Comparison of ENCODE assay signal across 17 cellular contexts in the genomic region with DNA sequence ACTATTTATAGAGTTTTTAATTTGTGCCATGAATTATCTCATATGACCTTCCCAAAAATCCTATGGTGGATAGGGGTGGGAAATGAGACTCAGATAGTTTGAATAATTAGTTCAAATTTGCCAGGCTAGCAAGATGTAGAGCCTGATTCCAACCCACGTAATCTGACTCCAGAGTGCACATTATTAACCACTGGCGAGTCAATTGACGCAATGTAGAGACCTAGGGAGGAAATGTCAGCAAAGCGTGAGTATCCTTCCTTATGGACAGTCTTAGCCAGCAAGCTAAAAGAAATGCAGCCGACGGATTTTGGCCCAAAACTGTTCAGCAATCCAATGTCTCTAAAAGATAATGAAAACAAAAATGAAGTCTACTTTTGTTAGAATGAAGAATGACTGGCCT.
A peak's percentile ranks its signal among the peaks of the same experiment; 100 is the strongest.
DNase-seq lines count a peak whose midpoint lies in the region; ATAC-seq and TF ChIP-seq lines count a peak whose summit lies in the region.
"Had no signal": no experiment of that assay in that cellular context is flagged by ENCODE, and none has a peak within 500 bp of the region (broad histone marks: within the 10 kb centered on the region; RNA-seq: fewer than 3 reads in every experiment).

No MANE protein-coding gene starts in this region.

- H3K9me3 Mint-ChIP-seq in glutamatergic neuron (ENCODE audit: unreplicated experiment), result peaks cover 3% of the 10 kb centered on the region
- H3K9me3 Mint-ChIP-seq: stimulated activated naive CD8-positive, alpha-beta T cell treated with anti-CD3 and anti-CD28 coated beads, Interleukin-15, Interleukin-2, amounts not matched to agents 100 ng/mL and 50 ng/mL, for 24 hours; T-helper 1 cell treated with Interleukin-12 subunit alpha and Interleukin-12 subunit beta and Interleukin-4 antibody, amounts not matched to agents 30 μg/mL and 1 μg/mL, for 36 hours had no signal

- no peaks in the 10 kb centered on the region for H3K36me3 Mint-ChIP-seq in glutamatergic neuron (ENCODE audit: unreplicated experiment)
- H3K36me3 Mint-ChIP-seq: activated naive CD8-positive, alpha-beta T cell had no signal

- no peaks in the 10 kb centered on the region for H3K79me2 ChIP-seq in ACC112 (ENCODE audit: control insufficient read depth, insufficient read depth, low read length, unreplicated experiment)

- in situ Hi-C loops in SK-MEL-5 (cut with HindIII; ENCODE audit: low pct_unique_long_range_greater_than_20kb, low sequenced_read_pairs), result no loop called here

- ATAC-seq in HG03135 (IDR thresholded peaks at IDR 0.05; ENCODE audit: unreplicated experiment) (no peak), HG02798 (IDR thresholded peaks at IDR 0.05; ENCODE audit: poor library complexity, unreplicated experiment) (no peak)

- peaks cover 30% of the 10 kb centered on the region for H3K4me1 ChIP-seq in ACC112 (ENCODE audit: control insufficient read depth, insufficient read depth, low read length, unreplicated experiment)

- no peak for TF ChIP-seq CTCF in glutamatergic neuron (IDR thresholded peaks at IDR 0.05; ENCODE audit: partially characterized antibody, unreplicated experiment)

- peak; percentile 21 for DNase-seq in HEK293T (ENCODE audit: extremely low spot score)
- peak; percentile 74 for DNase-seq in SK-MEL-5 (ENCODE audit: low read depth, low spot score)
- no peak for DNase-seq in glutamatergic neuron
- DNase-seq in NCI-H1694 treated with DMSO at 0.1 percent for 48 hours (lab: John Stamatoyannopoulos, UW), result no peak
- no peak for DNase-seq in posterior vena cava (ENCODE audit: low spot score)
- DNase-seq: DMS79, kidney, NCI-H1092 treated with DMSO at 0.1 percent for 48 hours, NCI-H524, pancreas had no signal

- H3K36me3 ChIP-seq in ACC112 (ENCODE audit: insufficient read depth, low read length), result no peaks in the 10 kb centered on the region
- H3K36me3 ChIP-seq: pancreas had no signal

- H3K27me3 ChIP-seq in ACC112 (ENCODE audit: insufficient read depth, low read length), result no peaks in the 10 kb centered on the region
- H3K27me3 ChIP-seq: pancreas had no signal

- H3K27ac Mint-ChIP-seq in glutamatergic neuron (ENCODE audit: unreplicated experiment), result peak overlapping the region; percentile 20
- H3K27ac Mint-ChIP-seq: activated naive CD8-positive, alpha-beta T cell; IgD-negative memory B cell; stimulated activated naive CD8-positive, alpha-beta T cell treated with anti-CD3 and anti-CD28 coated beads, Interleukin-15, Interleukin-2, amounts not matched to agents 100 ng/mL and 50 ng/mL, for 24 hours; T-helper 1 cell treated with Interleukin-12 subunit alpha and Interleukin-12 subunit beta and Interleukin-4 antibody, amounts not matched to agents 30 μg/mL and 1 μg/mL, for 36 hours had no signal

- no peaks in the 10 kb centered on the region for H3K27me3 Mint-ChIP-seq in glutamatergic neuron (ENCODE audit: unreplicated experiment)
- H3K27me3 Mint-ChIP-seq: activated naive CD8-positive, alpha-beta T cell; IgD-negative memory B cell had no signal

- peaks cover 20% of the 10 kb centered on the region for H3K4me1 Mint-ChIP-seq in glutamatergic neuron (ENCODE audit: low read depth, unreplicated experiment)

- peak overlapping the region; percentile 95 for H3K27ac ChIP-seq in ACC112 (ENCODE audit: low read depth, low read length)
- H3K27ac ChIP-seq: pancreas had no signal

- H3K4me3 ChIP-seq in ACC112 (ENCODE audit: low read depth, low read length), result no peak overlapping the region
- H3K4me3 ChIP-seq: pancreas had no signal

- intact Hi-C loops in posterior vena cava (cut with DNase I), result no loop called here

- CTCF ChIA-PET in HEK293T (lab: Yijun Ruan, JAX), result no interaction called here

- H2AFZ ChIP-seq in ACC112 (ENCODE audit: low read length, unreplicated experiment), result no peak overlapping the region

- POLR2A ChIA-PET in HEK293T (lab: Yijun Ruan, JAX), result no interaction called here

- no peak overlapping the region for H3K4me3 Mint-ChIP-seq in glutamatergic neuron (ENCODE audit: unreplicated experiment)
- H3K4me3 Mint-ChIP-seq: activated naive CD8-positive, alpha-beta T cell; IgD-negative memory B cell; stimulated activated naive CD8-positive, alpha-beta T cell treated with anti-CD3 and anti-CD28 coated beads, Interleukin-15, Interleukin-2, amounts not matched to agents 100 ng/mL and 50 ng/mL, for 24 hours; T-helper 1 cell treated with Interleukin-12 subunit alpha and Interleukin-12 subunit beta and Interleukin-4 antibody, amounts not matched to agents 30 μg/mL and 1 μg/mL, for 36 hours had no signal

TF ChIP-seq in HEK293T, 16 proteins besides CTCF, POLR2A, EP300 and RAD21:
- TF ChIP-seq LEF1 (IDR thresholded peaks at IDR 0.05; ENCODE audit: borderline replicate concordance), result no peak
- no peak for TF ChIP-seq FOXK2 (IDR thresholded peaks at IDR 0.05)
- TF ChIP-seq L3MBTL2 (conservative IDR thresholded peaks at IDR 0.05), result no peak
- TF ChIP-seq SUZ12 (IDR thresholded peaks at IDR 0.05), result no peak
- TF ChIP-seq HDGF (IDR thresholded peaks at IDR 0.05; ENCODE audit: borderline replicate concordance), result no peak
- no peak for TF ChIP-seq BHLHE40 (IDR thresholded peaks at IDR 0.05; ENCODE audit: borderline replicate concordance)
- TF ChIP-seq, protein P1, sequence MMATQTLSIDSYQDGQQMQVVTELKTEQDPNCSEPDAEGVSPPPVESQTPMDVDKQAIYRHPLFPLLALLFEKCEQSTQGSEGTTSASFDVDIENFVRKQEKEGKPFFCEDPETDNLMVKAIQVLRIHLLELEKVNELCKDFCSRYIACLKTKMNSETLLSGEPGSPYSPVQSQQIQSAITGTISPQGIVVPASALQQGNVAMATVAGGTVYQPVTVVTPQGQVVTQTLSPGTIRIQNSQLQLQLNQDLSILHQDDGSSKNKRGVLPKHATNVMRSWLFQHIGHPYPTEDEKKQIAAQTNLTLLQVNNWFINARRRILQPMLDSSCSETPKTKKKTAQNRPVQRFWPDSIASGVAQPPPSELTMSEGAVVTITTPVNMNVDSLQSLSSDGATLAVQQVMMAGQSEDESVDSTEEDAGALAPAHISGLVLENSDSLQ (IDR thresholded peaks at IDR 0.05), result no peak
- TF ChIP-seq NFRKB (IDR thresholded peaks at IDR 0.05), result no peak
- TF ChIP-seq ELF4 (IDR thresholded peaks at IDR 0.05), result no peak
- TF ChIP-seq FOXM1 (IDR thresholded peaks at IDR 0.05; ENCODE audit: borderline replicate concordance), result no peak
- TF ChIP-seq SP1 (IDR thresholded peaks at IDR 0.05), result no peak
- no peak for TF ChIP-seq CTBP1 (IDR thresholded peaks at IDR 0.05; ENCODE audit: borderline replicate concordance)
- no peak for TF ChIP-seq FOXA1 (IDR thresholded peaks at IDR 0.05)
- TF ChIP-seq TARDBP (IDR thresholded peaks at IDR 0.05), result no peak
- TF ChIP-seq ARNT (IDR thresholded peaks at IDR 0.05), result no peak
- no peak for TF ChIP-seq ZNF384 (IDR thresholded peaks at IDR 0.05)
TF ChIP-seq in HEK293T: peak in this region for 0.

Comparison
In these comparisons a context has a peak if more than half of its experiments do, and no peak if none do; other contexts are left out.
1. DNase-seq: peak in HEK293T (single experiment) and SK-MEL-5 (single experiment); none in glutamatergic neuron (single experiment), NCI-H1694 treated with DMSO at 0.1 percent for 48 hours (single experiment) and posterior vena cava (single experiment).